21 cellular contexts compared by ENCODE assay signal in the genomic region with DNA sequence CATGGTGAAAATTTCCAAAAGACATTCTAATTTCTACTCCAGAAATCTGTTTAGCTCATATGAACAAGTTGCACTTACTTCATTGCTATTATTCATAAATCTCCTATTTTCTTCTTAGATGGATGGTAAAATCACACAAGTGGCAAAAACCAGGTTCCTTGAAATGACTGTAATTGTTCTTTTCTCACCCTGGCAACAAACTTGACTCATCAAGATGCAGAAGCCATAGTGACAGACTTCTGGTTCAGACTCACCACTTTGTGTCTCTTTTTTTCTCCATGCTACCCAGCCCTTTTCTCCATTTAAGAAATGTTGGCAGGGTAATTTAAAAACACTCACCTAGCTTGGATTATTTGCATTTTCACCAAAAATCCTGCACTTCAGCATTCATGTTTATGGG.
DNase-seq lines count a peak whose midpoint lies in the region; ATAC-seq, FAIRE-seq and TF ChIP-seq lines count a peak whose summit lies in the region.
"Had no signal": no experiment of that assay in that cellular context is flagged by ENCODE, and none has a peak within 500 bp of the region (broad histone marks: within the 10 kb centered on the region; RNA-seq: fewer than 3 reads in every experiment).

No MANE protein-coding gene starts in this region.

- intact Hi-C loops in endothelial cell of umbilical vein (cut with micrococcal nuclease) = no loop called here

- no peaks in the 10 kb centered on the region for H3K9me1 ChIP-seq in endothelial cell of umbilical vein (replicated peaks; ENCODE audit: control insufficient read depth, extremely low read depth, insufficient read depth, low read length)

- H3K36me3 Mint-ChIP-seq in activated naive CD8-positive, alpha-beta T cell treated with anti-CD3 and anti-CD28 coated beads, Interleukin-2, amount 50 U/mL, for 24 hours (ENCODE audit: low read depth) = peaks cover 4% of the 10 kb centered on the region
- no peaks in the 10 kb centered on the region for H3K36me3 Mint-ChIP-seq in activated naive CD8-positive, alpha-beta T cell treated with anti-CD3 and anti-CD28 coated beads for 36 hours

- peaks cover 13% of the 10 kb centered on the region for H3K4me1 ChIP-seq in endothelial cell of umbilical vein (ENCODE audit: control insufficient read depth, extremely low read depth, insufficient read depth, low read length)
- H3K4me1 ChIP-seq: BE2C, HAP-1 had no signal

- FAIRE-seq in endothelial cell of umbilical vein (lab: Jason Lieb, UNC) = no peak
- FAIRE-seq: A204.1, GM12878 had no signal

- CTCF ChIA-PET in endothelial cell of umbilical vein (lab: Charles Lee) = interaction anchor here (0.8 to 2.4 kb wide), 11 partner anchors 9 to 375 kb away, joined by 3 to 18 read pairs (median 5); no protein-coding TSS in a partner anchor

- H3K27me3 Mint-ChIP-seq in activated naive CD8-positive, alpha-beta T cell treated with anti-CD3 and anti-CD28 coated beads, Interleukin-2, amount 50 U/mL, for 24 hours = no peaks in the 10 kb centered on the region
- H3K27me3 Mint-ChIP-seq in activated naive CD8-positive, alpha-beta T cell treated with anti-CD3 and anti-CD28 coated beads for 36 hours = no peaks in the 10 kb centered on the region
- H3K27me3 Mint-ChIP-seq: CD4-positive, CD25-positive, alpha-beta regulatory T cell; CD8-positive, alpha-beta memory T cell had no signal

- no peak overlapping the region for H2AFZ ChIP-seq in endothelial cell of umbilical vein (ENCODE audit: low read depth, low read length)
- H2AFZ ChIP-seq: GM23248 had no signal

- no peaks in the 10 kb centered on the region for H4K20me1 ChIP-seq in endothelial cell of umbilical vein (replicated peaks; ENCODE audit: control insufficient read depth, extremely low read depth, insufficient read depth, low read length)

- no peak overlapping the region for H3K9ac ChIP-seq in endothelial cell of umbilical vein (replicated peaks; ENCODE audit: extremely low read depth, insufficient read depth, low read length)
- H3K9ac ChIP-seq: GM23248 had no signal

- H3K4me1 Mint-ChIP-seq in activated naive CD8-positive, alpha-beta T cell treated with anti-CD3 and anti-CD28 coated beads, Interleukin-2, amount 50 U/mL, for 24 hours = peaks cover 11% of the 10 kb centered on the region
- H3K4me1 Mint-ChIP-seq in activated naive CD8-positive, alpha-beta T cell treated with anti-CD3 and anti-CD28 coated beads for 36 hours = no peaks in the 10 kb centered on the region
- H3K4me1 Mint-ChIP-seq: CD8-positive, alpha-beta memory T cell had no signal

- no peaks in the 10 kb centered on the region for H3K9me3 Mint-ChIP-seq in activated naive CD8-positive, alpha-beta T cell treated with anti-CD3 and anti-CD28 coated beads, Interleukin-2, amount 50 U/mL, for 24 hours
- no peaks in the 10 kb centered on the region for H3K9me3 Mint-ChIP-seq in activated naive CD8-positive, alpha-beta T cell treated with anti-CD3 and anti-CD28 coated beads for 36 hours
- H3K9me3 Mint-ChIP-seq: CD8-positive, alpha-beta memory T cell had no signal

- no peaks in the 10 kb centered on the region for H3K9me3 ChIP-seq in endothelial cell of umbilical vein (replicated peaks; ENCODE audit: control insufficient read depth, insufficient read depth, low read length)
- H3K9me3 ChIP-seq: BE2C, HAP-1 had no signal

- no TSS peak for BruUV-seq in endothelial cell of umbilical vein (replicated peaks; lab: Mats Ljungman, UMichigan)

- no peak overlapping the region for H3K4me3 ChIP-seq in endothelial cell of umbilical vein (replicated peaks in 1 of 3; ENCODE audit: insufficient read depth in 1 of 3, low read depth in 1 of 3, low read length in 3 of 3)
- H3K4me3 ChIP-seq: GM12878, GM23248, HAP-1 had no signal

- peak; percentile 65 for ATAC-seq in activated naive CD8-positive, alpha-beta T cell treated with anti-CD3 and anti-CD28 coated beads, Interleukin-2, amount 50 U/mL, for 24 hours
- peak; percentile 71 for ATAC-seq in stimulated activated naive CD8-positive, alpha-beta T cell treated with anti-CD3 and anti-CD28 coated beads, Interleukin-15, Interleukin-2, amounts not matched to agents 100 U/mL and 50 U/mL, for 24 hours
- ATAC-seq in GM18858 (IDR thresholded peaks at IDR 0.05; ENCODE audit: unreplicated experiment) = no peak
- ATAC-seq in HG02885 (IDR thresholded peaks at IDR 0.05; ENCODE audit: poor library complexity, unreplicated experiment) = no peak
- ATAC-seq: GM12878 had no signal

- POLR2A ChIA-PET in endothelial cell of umbilical vein (lab: Charles Lee) = no interaction called here

- dilution Hi-C loops in endothelial cell of umbilical vein (cut with MboI; ENCODE audit: extremely low pct_ligation_motif_present, low sequenced_read_pairs) = no loop called here

- no peak for TF ChIP-seq CTCF in endothelial cell of umbilical vein (IDR thresholded peaks at IDR 0.05; ENCODE audit: extremely low read depth in 1 of 2, insufficient read depth in 1 of 2, low read depth in 1 of 2, low read length in 2 of 2)

- no peak overlapping the region for H3K27ac ChIP-seq in endothelial cell of umbilical vein (ENCODE audit: insufficient read depth, low read depth, low read length)
- H3K27ac ChIP-seq: GM23248, HL-60 had no signal

- H3K4me3 Mint-ChIP-seq in activated naive CD8-positive, alpha-beta T cell treated with anti-CD3 and anti-CD28 coated beads, Interleukin-2, amount 50 U/mL, for 24 hours = no peak overlapping the region
- no peak overlapping the region for H3K4me3 Mint-ChIP-seq in activated naive CD8-positive, alpha-beta T cell treated with anti-CD3 and anti-CD28 coated beads for 36 hours
- H3K4me3 Mint-ChIP-seq: CD8-positive, alpha-beta memory T cell had no signal

- H3K27ac Mint-ChIP-seq in activated naive CD8-positive, alpha-beta T cell treated with anti-CD3 and anti-CD28 coated beads, Interleukin-2, amount 50 U/mL, for 24 hours = no peak overlapping the region
- H3K27ac Mint-ChIP-seq in activated naive CD8-positive, alpha-beta T cell treated with anti-CD3 and anti-CD28 coated beads for 36 hours = no peak overlapping the region
- H3K27ac Mint-ChIP-seq: CD4-positive, CD25-positive, alpha-beta regulatory T cell; CD8-positive, alpha-beta memory T cell had no signal

- peak overlapping the region; percentile 53 for H3K4me2 ChIP-seq in endothelial cell of umbilical vein (ENCODE audit: insufficient read depth, low read length)

- H3K79me2 ChIP-seq in endothelial cell of umbilical vein (ENCODE audit: control insufficient read depth, insufficient read depth, low read length) = no peaks in the 10 kb centered on the region

- TF ChIP-seq POLR2A in endothelial cell of umbilical vein (IDR thresholded peaks at IDR 0.05; ENCODE audit: low read depth, low read length) = no peak

- no peaks in the 10 kb centered on the region for H3K27me3 ChIP-seq in endothelial cell of umbilical vein (ENCODE audit: control insufficient read depth in 2 of 2, insufficient read depth in 2 of 2, low read length in 2 of 2)
- H3K27me3 ChIP-seq: BE2C had no signal

- no peaks in the 10 kb centered on the region for H3K36me3 ChIP-seq in endothelial cell of umbilical vein (ENCODE audit: control insufficient read depth in 2 of 2, extremely low read depth in 1 of 2, insufficient read depth in 2 of 2, low read length in 2 of 2)
- H3K36me3 ChIP-seq: BE2C, HAP-1 had no signal

- no peak for DNase-seq in activated naive CD8-positive, alpha-beta T cell treated with anti-CD3 and anti-CD28 coated beads, Interleukin-2, amount 50 U/mL, for 24 hours
- DNase-seq in activated naive CD8-positive, alpha-beta T cell treated with anti-CD3 and anti-CD28 coated beads for 36 hours = no peak
- peak; percentile 20 for DNase-seq in endothelial cell of umbilical vein (ENCODE audit: low read depth, low spot score)
- no peak for DNase-seq in stimulated activated naive CD8-positive, alpha-beta T cell treated with anti-CD3 and anti-CD28 coated beads, Interleukin-15, Interleukin-2, amounts not matched to agents 100 U/mL and 50 U/mL, for 24 hours
- DNase-seq: ACHN; BE2C; C1 segment of cervical spinal cord; CD4-positive, CD25-positive, alpha-beta regulatory T cell; CD8-positive, alpha-beta memory T cell; COR-L47; DMS 273 treated with DMSO at 0.1 percent for 48 hours; DMS53; DND-41; EL; GM23248 had no signal

TF ChIP-seq in endothelial cell of umbilical vein, 7 proteins besides CTCF, POLR2A, EP300 and RAD21:
- TF ChIP-seq EZH2 (IDR thresholded peaks at IDR 0.05; ENCODE audit: borderline replicate concordance, low read depth, low read length, severe bottlenecking) (no peak), MYC (IDR thresholded peaks at IDR 0.05; ENCODE audit: low read depth, low read length) (no peak), GATA2 (IDR thresholded peaks at IDR 0.05; ENCODE audit: insufficient read depth, insufficient read length, low read depth, low read length) (no peak), JUN (IDR thresholded peaks at IDR 0.05; ENCODE audit: borderline replicate concordance, insufficient read depth, insufficient read length, low read depth) (no peak), POLR2AphosphoS5 (IDR thresholded peaks at IDR 0.05; ENCODE audit: insufficient read depth, low read depth, low read length) (no peak), FOS (IDR thresholded peaks at IDR 0.05; ENCODE audit: borderline replicate concordance, insufficient read depth, low read length) (no peak)
- TF ChIP-seq, protein P1, sequence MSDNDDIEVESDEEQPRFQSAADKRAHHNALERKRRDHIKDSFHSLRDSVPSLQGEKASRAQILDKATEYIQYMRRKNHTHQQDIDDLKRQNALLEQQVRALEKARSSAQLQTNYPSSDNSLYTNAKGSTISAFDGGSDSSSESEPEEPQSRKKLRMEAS (IDR thresholded peaks at IDR 0.05; ENCODE audit: insufficient read depth, insufficient read length) = no peak

Comparison
In these comparisons a context has a peak if more than half of its experiments do, and no peak if none do; other contexts are left out.
1. ATAC-seq: peak in activated naive CD8-positive, alpha-beta T cell treated with anti-CD3 and anti-CD28 coated beads, Interleukin-2, amount 50 U/mL, for 24 hours (single experiment) and stimulated activated naive CD8-positive, alpha-beta T cell treated with anti-CD3 and anti-CD28 coated beads, Interleukin-15, Interleukin-2, amounts not matched to agents 100 U/mL and 50 U/mL, for 24 hours (single experiment); none in GM18858 (single experiment) and HG02885 (single experiment).